8 cellular contexts compared by ENCODE assay signal in the genomic region with DNA sequence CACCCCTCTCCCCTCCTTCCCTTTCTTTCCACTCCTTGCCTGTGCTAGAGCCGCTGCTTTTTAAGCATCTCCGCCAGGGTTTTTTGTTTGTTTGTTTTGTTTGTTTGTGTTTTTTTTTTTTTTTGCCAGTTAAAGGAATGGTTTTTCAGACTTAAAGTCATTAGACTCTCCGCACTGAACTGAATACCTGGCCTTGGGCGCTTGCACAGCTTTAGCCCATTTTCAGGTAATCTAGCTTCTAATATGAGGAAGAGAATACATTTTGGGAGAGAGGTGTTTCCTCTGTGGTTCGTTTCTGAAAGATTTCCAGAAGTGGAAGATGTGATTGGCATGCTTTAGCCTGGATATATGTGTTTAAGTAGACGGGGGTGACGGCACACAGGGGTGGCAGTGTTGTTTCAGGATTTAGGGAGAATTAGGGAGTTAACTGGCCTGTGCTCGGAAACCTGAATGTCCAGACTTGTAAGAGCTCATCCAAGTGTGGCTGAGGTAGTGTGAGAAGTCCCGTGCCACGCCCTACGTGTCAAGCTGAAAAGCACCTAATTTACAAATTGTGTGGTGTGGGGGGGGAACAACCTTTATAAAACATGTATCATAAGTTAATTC. TPM values are rescaled to one million over a fixed set of nuclear protein-coding genes. Genes with fewer than 3 reads are reported as not detected.
DNase-seq lines count a peak whose midpoint lies in the region; ATAC-seq and TF ChIP-seq lines count a peak whose summit lies in the region.

No MANE protein-coding gene starts in this region.

- H3K36me3 Mint-ChIP-seq in Caco-2 (ENCODE audit: insufficient read depth, unreplicated experiment): peaks cover 12% of the 10 kb centered on the region
- peaks cover 12% of the 10 kb centered on the region for H3K36me3 Mint-ChIP-seq in nephron progenitor cell (ENCODE audit: low read depth)

- peaks cover 29% of the 10 kb centered on the region for H3K4me1 ChIP-seq in Caco-2

- no peak for DNase-seq in Caco-2
- peak; percentile 9 for DNase-seq in T-helper 22 cell (ENCODE audit: low read depth)
- DNase-seq in epithelial cell of esophagus (ENCODE audit: low read depth): peak; percentile 83
- DNase-seq in nephron progenitor cell: peak; percentile 10
- DNase-seq in epidermal melanocyte (ENCODE audit: insufficient read length, low spot score): no peak

- peaks cover 48% of the 10 kb centered on the region for H3K4me1 Mint-ChIP-seq in Caco-2 (ENCODE audit: low read depth, unreplicated experiment)
- H3K4me1 Mint-ChIP-seq in nephron progenitor cell: peaks cover 55% of the 10 kb centered on the region

- CTCF ChIA-PET in Caco-2 (lab: Charles Lee): interaction anchor here (2.6 kb wide), 1 partner anchor 44 kb away, joined by 12 read pairs; no protein-coding TSS in a partner anchor

- POLR2A ChIA-PET in Caco-2 (lab: Charles Lee): interaction anchor here (0.6 to 2.5 kb wide), 3 partner anchors 44 to 109 kb away, joined by 3 to 13 read pairs (median 4); no protein-coding TSS in a partner anchor

- H3K36me3 ChIP-seq in Caco-2 (ENCODE audit: control insufficient read depth, insufficient read depth, low read length): peaks cover 2% of the 10 kb centered on the region; the same call in 1 of the 2 replicates

- no peaks in the 10 kb centered on the region for H3K9me3 Mint-ChIP-seq in Caco-2 (ENCODE audit: unreplicated experiment)
- H3K9me3 Mint-ChIP-seq in nephron progenitor cell: peaks cover 5% of the 10 kb centered on the region

- peak overlapping the region; percentile 90 for H3K4me3 ChIP-seq in Caco-2 (ENCODE audit: low read depth, low read length)
- H3K4me3 ChIP-seq in epithelial cell of esophagus (ENCODE audit: low read length): peak overlapping the region; percentile 82

- H3K4me3 Mint-ChIP-seq in Caco-2 (ENCODE audit: unreplicated experiment) (peak overlapping the region; percentile 84), nephron progenitor cell (peak overlapping the region; percentile 98)

- no peaks in the 10 kb centered on the region for H3K27me3 ChIP-seq in Caco-2 (replicated peaks; ENCODE audit: control insufficient read depth, insufficient read depth, low read length)

- H3K27ac Mint-ChIP-seq in Caco-2 (ENCODE audit: unreplicated experiment) (peak overlapping the region; percentile 85), nephron progenitor cell (peak overlapping the region; percentile 74)

- intact Hi-C loops in Caco-2 (cut with micrococcal nuclease; ENCODE audit: unreplicated experiment): loop anchor here (5.0 kb wide), 2 partner anchors 63 to 108 kb away; no protein-coding TSS in a partner anchor

- H3K9me3 ChIP-seq in Caco-2: no peaks in the 10 kb centered on the region

- BruUV-seq in Caco-2 (replicated peaks; lab: Mats Ljungman, UMichigan): TSS peak; percentile 51

- TF ChIP-seq CTCF in Caco-2 (IDR thresholded peaks at IDR 0.05; ENCODE audit: insufficient read depth in 1 of 2, low read depth in 1 of 2, low read length in 1 of 2, severe bottlenecking in 1 of 2, unreplicated experiment in 1 of 2) (no peak), epithelial cell of esophagus (IDR thresholded peaks at IDR 0.05; ENCODE audit: insufficient read depth, low read depth, low read length, missing control alignments) (no peak), nephron progenitor cell (IDR thresholded peaks at IDR 0.05) (no peak)

- ATAC-seq in HG03196 (IDR thresholded peaks at IDR 0.05; ENCODE audit: unreplicated experiment): peak; percentile 27
- no peak for ATAC-seq in HG02571 (IDR thresholded peaks at IDR 0.05; ENCODE audit: unreplicated experiment)
- no peak for ATAC-seq in HG02981 (IDR thresholded peaks at IDR 0.05; ENCODE audit: unreplicated experiment)

- H3K27me3 Mint-ChIP-seq in Caco-2 (ENCODE audit: insufficient read depth, unreplicated experiment) (no peaks in the 10 kb centered on the region), nephron progenitor cell (ENCODE audit: low read depth, poor library complexity) (peaks cover 4% of the 10 kb centered on the region)

RNA-seq across cellular contexts. Expression of a gene that starts 0.9 kb away (rescaled TPM):
- 41.7 and 43.5 TPM in 2 replicates for total RNA-seq in Caco-2 (2022)

RNA-seq across cellular contexts. Expression of a gene that starts 58.1 kb away (rescaled TPM):
- total RNA-seq in Caco-2 (2022): 22.4 and 22.7 TPM in 2 replicates

Comparison
In these comparisons a context has a peak if more than half of its experiments do, and no peak if none do; other contexts are left out.
1. DNase-seq: peak in T-helper 22 cell (single experiment), epithelial cell of esophagus (single experiment) and nephron progenitor cell (single experiment); none in Caco-2 (0 of 2) and epidermal melanocyte (single experiment).